Comparison of ENCODE assay signal across 33 cellular contexts in the genomic region with DNA sequence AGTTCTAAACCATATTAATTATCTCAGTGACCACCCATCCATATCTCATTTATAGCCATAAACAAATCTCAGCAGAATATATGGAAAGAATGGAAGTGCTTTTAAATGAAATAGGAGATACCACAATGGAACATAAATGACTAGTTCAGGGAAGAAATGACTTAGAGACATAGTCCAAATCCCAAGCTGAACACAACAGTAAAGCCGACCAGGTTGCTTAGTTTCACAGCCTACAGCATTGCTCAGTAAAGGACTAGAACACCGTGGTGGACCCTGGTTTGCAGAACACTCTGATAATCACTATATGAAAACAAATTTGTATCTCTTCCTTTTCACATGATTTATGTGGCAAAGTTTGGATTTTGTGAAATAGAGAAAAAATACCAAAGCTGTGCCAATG.
"Had no signal": no experiment of that assay in that cellular context is flagged by ENCODE, and none has a peak within 500 bp of the region (broad histone marks: within the 10 kb centered on the region; RNA-seq: fewer than 3 reads in every experiment).

No MANE protein-coding gene starts in this region.

- H3K9me3 ChIP-seq: pancreas, psoas muscle, right atrium auricular region had no signal

- ATAC-seq: activated CD4-positive, CD25-positive, alpha-beta regulatory T cell treated with anti-CD3 and anti-CD28 coated beads, Interleukin-2, amount 50 U/mL, for 24 hours; esophagus mucosa; left cardiac atrium; psoas muscle; stimulated activated memory B cell treated with anti-CD40 and anti-IgM and Interleukin-4, amounts not matched to agents 10 μg/mL and 1 μg/mL and 100 μg/mL, for 72 hours; stimulated activated naive CD8-positive, alpha-beta T cell treated with anti-CD3 and anti-CD28 coated beads, Interleukin-15, amount 100 ng/mL, for 72 hours had no signal

- H3K4me2 ChIP-seq: smooth muscle cell had no signal

- H3K4me3 Mint-ChIP-seq: naive B cell; neural crest cell; stimulated activated memory B cell treated with anti-CD40 and anti-IgM and Interleukin-4, amounts not matched to agents 10 μg/mL and 1 μg/mL and 100 μg/mL, for 72 hours; stimulated activated naive CD8-positive, alpha-beta T cell treated with anti-CD3 and anti-CD28 coated beads, Interleukin-15, amount 100 ng/mL, for 72 hours; type B pancreatic cell had no signal

- DNase-seq: activated CD4-positive, alpha-beta T cell treated with anti-CD3 and anti-CD28 coated beads for 48 hours; activated CD4-positive, alpha-beta T cell treated with anti-CD3 and anti-CD28 coated beads, Interleukin-2, amount 50 U/mL, for 48 hours; activated CD8-positive, alpha-beta memory T cell treated with anti-CD3 and anti-CD28 coated beads for 24 hours; activated gamma-delta T cell treated with Interleukin-2 at 50 U/mL for 16 hours; activated naive CD4-positive, alpha-beta T cell treated with anti-CD3 and anti-CD28 coated beads, Interleukin-2, amount 50 U/mL, for 16 hours; amniotic stem cell; caudate nucleus; cortex of kidney; foreskin fibroblast; head of caudate nucleus; left cardiac atrium; naive B cell; nucleus accumbens; pancreas; psoas muscle; stimulated activated CD4-positive, alpha-beta T cell treated with anti-CD3 and anti-CD28 coated beads, Interleukin-1b, Interleukin-23, amount 100 ng/mL, for 48 hours; stimulated activated CD4-positive, alpha-beta T cell treated with anti-CD3 and anti-CD28 coated beads, Interleukin-4, amount 100 ng/mL, for 4 hours; stimulated activated CD8-positive, alpha-beta memory T cell treated with anti-CD3 and anti-CD28 coated beads, Interleukin-4, amount 100 ng/mL, for 48 hours; stimulated activated naive CD8-positive, alpha-beta T cell treated with anti-CD3 and anti-CD28 coated beads, Interleukin-15, amount 100 ng/mL, for 72 hours; substantia nigra; T-helper 9 cell; WERI-Rb-1 had no signal

- FAIRE-seq: astrocyte, endothelial cell of umbilical vein, pancreas, TTC549 had no signal

- H3K27me3 Mint-ChIP-seq: naive B cell; stimulated activated memory B cell treated with anti-CD40 and anti-IgM and Interleukin-4, amounts not matched to agents 10 μg/mL and 1 μg/mL and 100 μg/mL, for 72 hours; stimulated activated naive CD8-positive, alpha-beta T cell treated with anti-CD3 and anti-CD28 coated beads, Interleukin-15, amount 100 ng/mL, for 72 hours; type B pancreatic cell had no signal

- H3K4me3 ChIP-seq: lung, pancreas, psoas muscle, right atrium auricular region, smooth muscle cell had no signal

- H3K27me3 ChIP-seq: pancreas, right atrium auricular region had no signal

- H3K27ac ChIP-seq: psoas muscle, right atrium auricular region, WERI-Rb-1 had no signal

- H3K27ac Mint-ChIP-seq: stimulated activated memory B cell treated with anti-CD40 and anti-IgM and Interleukin-4, amounts not matched to agents 10 μg/mL and 1 μg/mL and 100 μg/mL, for 72 hours; type B pancreatic cell had no signal

- H3K4me1 ChIP-seq: pancreas, psoas muscle, right atrium auricular region had no signal

- H3K4me1 Mint-ChIP-seq: neural crest cell; stimulated activated naive CD8-positive, alpha-beta T cell treated with anti-CD3 and anti-CD28 coated beads, Interleukin-15, amount 100 ng/mL, for 72 hours had no signal

- H3K9me3 Mint-ChIP-seq: naive B cell; neural crest cell; stimulated activated memory B cell treated with anti-CD40 and anti-IgM and Interleukin-4, amounts not matched to agents 10 μg/mL and 1 μg/mL and 100 μg/mL, for 72 hours; stimulated activated naive CD8-positive, alpha-beta T cell treated with anti-CD3 and anti-CD28 coated beads, Interleukin-15, amount 100 ng/mL, for 72 hours; type B pancreatic cell had no signal
